1 cellular context compared by ENCODE assay signal in genomic region chr5:82009869-82010268, GRCh38.
A peak's percentile ranks its signal among the peaks of the same experiment; 100 is the strongest.
TF ChIP-seq lines count a peak whose summit lies in the region.
"Not testable (repeated sequence)": the region's sequence is repeated elsewhere in the genome, so short reads cannot be mapped to it uniquely, and the experiment has no call there.

No MANE protein-coding gene starts in this region.

- TF ChIP-seq CTCF in C4-2B (conservative IDR thresholded peaks at IDR 0.05), result not testable (repeated sequence)

- peak overlapping the region; percentile 30; the same call in 1 of the 2 replicates for H3K27ac ChIP-seq in C4-2B
